In genomic region chr1:220776725-220777326, GRCh38 we compare ENCODE assay signal across 1 cellular context.
TF ChIP-seq lines count a peak whose summit lies in the region.

No MANE protein-coding gene starts in this region.

TF ChIP-seq in HepG2, 621 proteins besides CTCF, POLR2A, EP300 and RAD21 (continued from another document and continues in another):
- TF ChIP-seq RFXAP (CRISPR knock-in tag; IDR thresholded peaks at IDR 0.05; ENCODE audit: borderline replicate concordance) (no peak), ZNF143 (CRISPR knock-in tag; IDR thresholded peaks at IDR 0.05) (no peak), SNAI1 (CRISPR knock-in tag; IDR thresholded peaks at IDR 0.05; ENCODE audit: borderline replicate concordance) (no peak), ZNF280D (CRISPR knock-in tag; IDR thresholded peaks at IDR 0.05) (no peak), IRF1 (CRISPR knock-in tag; IDR thresholded peaks at IDR 0.05; ENCODE audit: low read depth) (no peak), ZSCAN22 (CRISPR knock-in tag; IDR thresholded peaks at IDR 0.05) (no peak), THAP7 (CRISPR knock-in tag; IDR thresholded peaks at IDR 0.05) (no peak), TFAP4 (IDR thresholded peaks at IDR 0.05; ENCODE audit: borderline replicate concordance, low read depth) (no peak), AGO1 (IDR thresholded peaks at IDR 0.05; ENCODE audit: low read depth, low read length, poor library complexity, severe bottlenecking) (no peak), FOXK2 (IDR thresholded peaks at IDR 0.05) (no peak), ZNF598 (CRISPR knock-in tag; IDR thresholded peaks at IDR 0.05; ENCODE audit: borderline replicate concordance) (0 out of 2 replicates have a peak, but pooled peaks have one; percentile 52), KLF16 (CRISPR knock-in tag; IDR thresholded peaks at IDR 0.05) (no peak; a peak in 1 of 4 replicates), GPBP1L1 (CRISPR knock-in tag; IDR thresholded peaks at IDR 0.05) (no peak), NCOA2 (CRISPR knock-in tag; IDR thresholded peaks at IDR 0.05) (no peak), ZNF629 (CRISPR knock-in tag; conservative IDR thresholded peaks at IDR 0.05) (0 out of 2 replicates have a peak, but pooled peaks have one; percentile 15), IKZF1 (IDR thresholded peaks at IDR 0.05) (no peak), HOXD1 (CRISPR knock-in tag; IDR thresholded peaks at IDR 0.05) (no peak), GABPA (IDR thresholded peaks at IDR 0.05; ENCODE audit: low read depth, low read length) (no peak), GABPA (CRISPR knock-in tag; IDR thresholded peaks at IDR 0.05; ENCODE audit: low read depth) (no peak), ATF7 (IDR thresholded peaks at IDR 0.05) (no peak), ATF7 (CRISPR knock-in tag; IDR thresholded peaks at IDR 0.05) (no peak), HMGXB4 (CRISPR knock-in tag; IDR thresholded peaks at IDR 0.05; ENCODE audit: borderline replicate concordance in 1 of 2, low read depth in 1 of 2) (peak; percentile 35 to 67; a peak in 2 of 4 replicates), HDAC1 (CRISPR knock-in tag; IDR thresholded peaks at IDR 0.05) (no peak), ZNF501 (CRISPR knock-in tag; IDR thresholded peaks at IDR 0.05) (0 out of 2 replicates have a peak, but pooled peaks have one; percentile 39), ZNF563 (CRISPR knock-in tag; IDR thresholded peaks at IDR 0.05) (0 out of 2 replicates have a peak, but pooled peaks have one; percentile 28), TFE3 (CRISPR knock-in tag; IDR thresholded peaks at IDR 0.05) (0 out of 2 replicates have a peak, but pooled peaks have one; percentile 24), ZNF724P (CRISPR knock-in tag; IDR thresholded peaks at IDR 0.05; ENCODE audit: borderline replicate concordance) (no peak), ZNF224 (CRISPR knock-in tag; IDR thresholded peaks at IDR 0.05) (no peak), JARID2 (CRISPR knock-in tag; IDR thresholded peaks at IDR 0.05; ENCODE audit: insufficient replicate concordance) (peak; percentile 76), IKZF5 (CRISPR knock-in tag; IDR thresholded peaks at IDR 0.05) (peak; percentile 42; the same call in 1 of the 2 replicates), GABPB1 (CRISPR knock-in tag; IDR thresholded peaks at IDR 0.05) (peak; percentile 41; the same call in 1 of the 2 replicates), HNRNPH1 (optimal IDR thresholded peaks at IDR 0.05; ENCODE audit: low read depth, low read length) (no peak), THAP11 (CRISPR knock-in tag; IDR thresholded peaks at IDR 0.05) (0 out of 2 replicates have a peak, but pooled peaks have one; percentile 13), MXD3 (CRISPR knock-in tag; IDR thresholded peaks at IDR 0.05) (peak; percentile 53; the same call in 1 of the 2 replicates), ZNF839 (CRISPR knock-in tag; IDR thresholded peaks at IDR 0.05; ENCODE audit: borderline replicate concordance) (no peak), MIXL1 (CRISPR knock-in tag; IDR thresholded peaks at IDR 0.05) (no peak), RNF2 (conservative IDR thresholded peaks at IDR 0.05; ENCODE audit: low read depth) (no peak), ZNF800 (CRISPR knock-in tag; IDR thresholded peaks at IDR 0.05) (no peak), KDM5B (CRISPR knock-in tag; IDR thresholded peaks at IDR 0.05; ENCODE audit: borderline replicate concordance) (no peak), ZNF329 (CRISPR knock-in tag; IDR thresholded peaks at IDR 0.05; ENCODE audit: low read depth) (no peak), HOXA5 (CRISPR knock-in tag; IDR thresholded peaks at IDR 0.05) (no peak), ZIK1 (CRISPR knock-in tag; IDR thresholded peaks at IDR 0.05; ENCODE audit: borderline replicate concordance, low read depth) (no peak), ZNF556 (CRISPR knock-in tag; IDR thresholded peaks at IDR 0.05; ENCODE audit: borderline replicate concordance) (no peak), BORCS8-MEF2B (CRISPR knock-in tag; IDR thresholded peaks at IDR 0.05) (0 out of 2 replicates have a peak, but pooled peaks have one; percentile 27), TRIM22 (IDR thresholded peaks at IDR 0.05) (no peak), IRF2 (CRISPR knock-in tag; IDR thresholded peaks at IDR 0.05) (peak; percentile 54; the same call in 1 of the 2 replicates), TCF7 (IDR thresholded peaks at IDR 0.05; ENCODE audit: low read depth) (no peak), RAD51 (IDR thresholded peaks at IDR 0.05; ENCODE audit: borderline replicate concordance) (no peak)
